8 cellular contexts compared by ENCODE assay signal in the genomic region with DNA sequence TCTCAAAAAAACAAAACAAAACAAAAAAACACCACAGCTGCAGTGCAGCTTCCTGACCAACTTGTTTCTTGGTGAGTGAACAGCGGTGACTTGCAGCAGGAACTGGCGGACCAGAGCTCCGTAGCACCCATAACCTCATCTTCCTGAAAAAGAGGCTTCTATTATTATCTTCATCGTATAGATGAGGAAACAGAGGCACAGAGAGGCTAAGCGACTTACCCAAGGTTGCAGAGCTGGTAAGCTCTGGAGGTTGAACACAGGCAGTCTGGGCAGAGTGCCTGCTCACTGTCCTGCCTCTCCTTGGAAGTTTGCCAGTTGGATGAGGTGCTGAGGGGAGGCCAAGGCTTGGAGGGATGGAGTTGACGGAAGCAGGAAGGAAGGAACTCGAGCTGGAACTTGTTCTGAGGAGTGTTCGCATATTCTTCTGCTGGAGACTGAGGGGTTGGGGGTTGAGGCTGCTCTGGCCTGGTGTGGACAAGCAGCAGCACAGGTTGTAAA. TPM values are rescaled to one million over a fixed set of nuclear protein-coding genes. Genes with fewer than 3 reads are reported as not detected.
DNase-seq lines count a peak whose midpoint lies in the region; ATAC-seq, FAIRE-seq and TF ChIP-seq lines count a peak whose summit lies in the region.

No MANE protein-coding gene starts in this region.

- no peak overlapping the region for H3K4me3 ChIP-seq in bronchial epithelial cell (ENCODE audit: low read depth, low read length)
- no peak overlapping the region for H3K4me3 ChIP-seq in retinal pigment epithelial cell (ENCODE audit: low read length)

- no peaks in the 10 kb centered on the region for H3K36me3 ChIP-seq in bronchial epithelial cell (ENCODE audit: control insufficient read depth, insufficient read depth, low read length)

- no peaks in the 10 kb centered on the region for H3K27me3 ChIP-seq in bronchial epithelial cell (ENCODE audit: control insufficient read depth, insufficient read depth, low read length)

- no peak for FAIRE-seq in bronchial epithelial cell (lab: Jason Lieb, UNC)

- TF ChIP-seq CTCF in bronchial epithelial cell (IDR thresholded peaks at IDR 0.05; ENCODE audit: insufficient read depth, low read length, severe bottlenecking): no peak
- TF ChIP-seq CTCF in retinal pigment epithelial cell (conservative IDR thresholded peaks at IDR 0.05; ENCODE audit: low read depth, low read length): no peak

- peak; percentile 42 for DNase-seq in NCI-H82 (lab: John Stamatoyannopoulos, UW)
- no peak for DNase-seq in NCI-H82 treated with DMSO at 0.1 percent for 48 hours (lab: John Stamatoyannopoulos, UW; ENCODE audit: unreplicated experiment)
- DNase-seq in NCI-H1694 treated with DMSO at 0.1 percent for 48 hours (lab: John Stamatoyannopoulos, UW): peak; percentile 69
- DNase-seq in bronchial epithelial cell (ENCODE audit: low read depth): peak; percentile 93
- peak; percentile 21 for DNase-seq in retinal pigment epithelial cell (ENCODE audit: low read depth)
- DNase-seq in stimulated activated CD4-positive, alpha-beta T cell treated with anti-CD3 and anti-CD28 coated beads, Interleukin-2, amount 100 ng/mL, for 24 hours: no peak
- no peak for DNase-seq in middle frontal gyrus (ENCODE audit: extremely low spot score, low spot score)

- no peak for ATAC-seq in HG02588 (IDR thresholded peaks at IDR 0.05; ENCODE audit: unreplicated experiment)

RNA-seq across cellular contexts. Expression of a gene that starts 47.9 kb away (rescaled TPM):
- 26.0 and 29.7 TPM in 2 replicates for total RNA-seq in bronchial epithelial cell

Comparison
In these comparisons a context has a peak if more than half of its experiments do, and no peak if none do; other contexts are left out.
1. DNase-seq: peak in NCI-H82 (single experiment), NCI-H1694 treated with DMSO at 0.1 percent for 48 hours (single experiment), bronchial epithelial cell (single experiment) and retinal pigment epithelial cell (single experiment); none in NCI-H82 treated with DMSO at 0.1 percent for 48 hours (single experiment), stimulated activated CD4-positive, alpha-beta T cell treated with anti-CD3 and anti-CD28 coated beads, Interleukin-2, amount 100 ng/mL, for 24 hours (0 of 2) and middle frontal gyrus (single experiment).